Comparison of ENCODE assay signal across 11 cellular contexts in genomic region chr9:33124046-33124445, GRCh38.
"Had no signal": no experiment of that assay in that cellular context is flagged by ENCODE, and none has a peak within 500 bp of the region (broad histone marks: within the 10 kb centered on the region; RNA-seq: fewer than 3 reads in every experiment).

No MANE protein-coding gene starts in this region.

- H3K27ac ChIP-seq: ascending aorta, breast epithelium, esophagus muscularis mucosa, right lobe of liver had no signal

- H3K9me3 Mint-ChIP-seq: nephron progenitor cell had no signal

- H3K27me3 ChIP-seq: ascending aorta, breast epithelium, esophagus muscularis mucosa, right lobe of liver had no signal

- H3K9me3 ChIP-seq: ascending aorta, breast epithelium, esophagus muscularis mucosa, right lobe of liver had no signal

- H3K36me3 ChIP-seq: breast epithelium had no signal

- H3K4me3 Mint-ChIP-seq: nephron progenitor cell had no signal

- H3K4me3 ChIP-seq: ascending aorta, breast epithelium, esophagus muscularis mucosa, right lobe of liver had no signal

- DNase-seq: activated CD4-positive, CD25-positive, alpha-beta regulatory T cell treated with anti-CD3 and anti-CD28 coated beads, Interleukin-2, amount 50 U/mL, for 72 hours; activated naive CD4-positive, alpha-beta T cell treated with Interleukin-2 at 50 U/mL for 16 hours; islet precursor cell; mammary epithelial cell; nephron progenitor cell; occipital lobe; right lobe of liver; stimulated activated CD4-positive, alpha-beta T cell treated with anti-CD3 and anti-CD28 coated beads, Interleukin-1b, Interleukin-23, amount 100 ng/mL, for 48 hours had no signal

- H3K4me1 ChIP-seq: breast epithelium had no signal
